Comparison of ENCODE assay signal across 13 cellular contexts in genomic region chr4:39048291-39048690, GRCh38. TPM values are rescaled to one million over a fixed set of nuclear protein-coding genes. Genes with fewer than 3 reads are reported as not detected.
DNase-seq lines count a peak whose midpoint lies in the region; ATAC-seq and TF ChIP-seq lines count a peak whose summit lies in the region.
"Had no signal": no experiment of that assay in that cellular context is flagged by ENCODE, and none has a peak within 500 bp of the region (broad histone marks: within the 10 kb centered on the region; RNA-seq: fewer than 3 reads in every experiment).

No MANE protein-coding gene starts in this region.

- POLR2A ChIA-PET in Panc1 (lab: Charles Lee) = interaction anchor here (0.6 kb wide), 1 partner anchor 162 kb away, joined by 3 read pairs; no protein-coding TSS in a partner anchor

- H3K4me1 ChIP-seq in Panc1 (ENCODE audit: control insufficient read depth, insufficient read depth, low read length) = peaks cover 54% of the 10 kb centered on the region
- peaks cover 8% of the 10 kb centered on the region for H3K4me1 ChIP-seq in smooth muscle cell (ENCODE audit: low read depth)

- no peak for DNase-seq in activated T-cell treated with anti-CD3 and anti-CD28 coated beads, Interleukin-2, amount 50 U/mL, for 24 hours
- DNase-seq in activated T-cell treated with anti-CD3 and anti-CD28 coated beads, Interleukin-2, amount 50 U/mL, for 48 hours = no peak
- DNase-seq in Panc1 (ENCODE audit: low read depth, low spot score) (no peak), chondrocyte (ENCODE audit: low spot score) (no peak), smooth muscle cell (lab: John Stamatoyannopoulos, UW; ENCODE audit: unreplicated experiment) (no peak), NCI-H345 treated with DMSO at 0.1 percent for 48 hours (lab: John Stamatoyannopoulos, UW; ENCODE audit: unreplicated experiment) (no peak)
- DNase-seq: DMS79 treated with DMSO at 0.1 percent for 48 hours; Kasumi-1; NCI-H2081; occipital lobe; stimulated activated CD8-positive, alpha-beta memory T cell treated with anti-CD3 and anti-CD28 coated beads, Interleukin-4, amount 100 ng/mL, for 48 hours had no signal

- CTCF ChIA-PET in Panc1 (lab: Charles Lee) = no interaction called here

- ATAC-seq in Panc1 = no peak
- ATAC-seq in HG02981 (IDR thresholded peaks at IDR 0.05; ENCODE audit: unreplicated experiment) = no peak
- no peak for ATAC-seq in GM19023 (IDR thresholded peaks at IDR 0.05; ENCODE audit: unreplicated experiment)

- H3K79me2 ChIP-seq in smooth muscle cell (ENCODE audit: low read depth) = peaks cover 71% of the 10 kb centered on the region

- no peak overlapping the region for H2AFZ ChIP-seq in smooth muscle cell (ENCODE audit: low read depth)

- H3K27ac ChIP-seq in Panc1 (ENCODE audit: low read length) (peak overlapping the region; percentile 96; the same call in 1 of the 2 replicates), smooth muscle cell (ENCODE audit: low read depth) (no peak overlapping the region)

- H4K20me1 ChIP-seq in smooth muscle cell (ENCODE audit: low read depth) = peaks cover 26% of the 10 kb centered on the region

- TF ChIP-seq CTCF in Panc1 (IDR thresholded peaks at IDR 0.05) (no peak), chondrocyte (IDR thresholded peaks at IDR 0.05) (no peak), smooth muscle cell (IDR thresholded peaks at IDR 0.05; ENCODE audit: borderline replicate concordance, insufficient read depth, poor library complexity, severe bottlenecking) (no peak)

- intact Hi-C loops in Panc1 (cut with micrococcal nuclease; ENCODE audit: unreplicated experiment) = no loop called here

- H3K4me1 Mint-ChIP-seq in activated T-cell treated with anti-CD3 and anti-CD28 coated beads, Interleukin-2, amount 50 U/mL, for 24 hours (ENCODE audit: low read depth) = peaks cover 59% of the 10 kb centered on the region
- H3K4me1 Mint-ChIP-seq in chondrocyte (ENCODE audit: low read depth) = peaks cover 43% of the 10 kb centered on the region

- no TSS peak for BruUV-seq in Panc1 (replicated peaks; lab: Mats Ljungman, UMichigan)

- H3K9ac ChIP-seq in smooth muscle cell (ENCODE audit: low read depth) = no peak overlapping the region

- H3K9me3 Mint-ChIP-seq in activated T-cell treated with anti-CD3 and anti-CD28 coated beads, Interleukin-2, amount 50 U/mL, for 24 hours = no peaks in the 10 kb centered on the region
- no peaks in the 10 kb centered on the region for H3K9me3 Mint-ChIP-seq in chondrocyte (ENCODE audit: low read depth)

- in situ Hi-C loops in Panc1 (cut with HindIII; ENCODE audit: low pct_unique_long_range_greater_than_20kb, low sequenced_read_pairs) = no loop called here

- H3K27me3 ChIP-seq in Panc1 (ENCODE audit: control insufficient read depth, insufficient read depth, low read length) (no peaks in the 10 kb centered on the region), smooth muscle cell (ENCODE audit: low read depth) (no peaks in the 10 kb centered on the region)

- no peak overlapping the region for H3K4me3 Mint-ChIP-seq in activated T-cell treated with anti-CD3 and anti-CD28 coated beads, Interleukin-2, amount 50 U/mL, for 24 hours
- H3K4me3 Mint-ChIP-seq in chondrocyte (ENCODE audit: unreplicated experiment) = no peak overlapping the region

- H3K36me3 Mint-ChIP-seq in activated T-cell treated with anti-CD3 and anti-CD28 coated beads, Interleukin-2, amount 50 U/mL, for 24 hours (ENCODE audit: low read depth) = peaks cover 13% of the 10 kb centered on the region
- no peaks in the 10 kb centered on the region for H3K36me3 Mint-ChIP-seq in chondrocyte (ENCODE audit: low read depth)

- 100% methylated on average over 1 of the region's 1 CpG for WGBS in smooth muscle cell (ENCODE audit: low lambda C conversion rate)

- H3F3A ChIP-seq in smooth muscle cell (ENCODE audit: low read depth) = peaks cover 8% of the 10 kb centered on the region

- H3K27me3 Mint-ChIP-seq in activated T-cell treated with anti-CD3 and anti-CD28 coated beads, Interleukin-2, amount 50 U/mL, for 24 hours = no peaks in the 10 kb centered on the region
- H3K27me3 Mint-ChIP-seq in chondrocyte (ENCODE audit: low read depth) = no peaks in the 10 kb centered on the region

- H3K9me3 ChIP-seq in Panc1 (ENCODE audit: control insufficient read depth, insufficient read depth, low read depth, low read length) (no peaks in the 10 kb centered on the region), smooth muscle cell (replicated peaks; ENCODE audit: low read depth) (no peaks in the 10 kb centered on the region)

- H3K36me3 ChIP-seq in Panc1 (ENCODE audit: control insufficient read depth, insufficient read depth, low read length) = no peaks in the 10 kb centered on the region
- H3K36me3 ChIP-seq in smooth muscle cell (ENCODE audit: low read depth) = no peaks in the 10 kb centered on the region

- H3K4me3 ChIP-seq in Panc1 (ENCODE audit: low read depth in 2 of 2, low read length in 2 of 2) (no peak overlapping the region; a peak in 1 of 4 replicates), smooth muscle cell (no peak overlapping the region)

- peak overlapping the region; percentile 7 for H3K4me2 ChIP-seq in smooth muscle cell

- peak overlapping the region; percentile 63 for H3K27ac Mint-ChIP-seq in activated T-cell treated with anti-CD3 and anti-CD28 coated beads, Interleukin-2, amount 50 U/mL, for 24 hours
- H3K27ac Mint-ChIP-seq in chondrocyte (ENCODE audit: unreplicated experiment) = peak overlapping the region; percentile 69

RNA-seq across cellular contexts. Expression of gene KLHL5, which starts 13.7 kb away (rescaled TPM):
- total RNA-seq in Panc1 (2021; ENCODE audit: unreplicated experiment) (128 TPM), chondrocyte (46.8 to 83.3 TPM (median 74.8 TPM) in 3 replicates), smooth muscle cell (34.7 and 56.2 TPM in 2 replicates)
- polyA plus RNA-seq in Panc1 (2012; ENCODE audit: insufficient read length) = 107 TPM
- polyA plus RNA-seq in smooth muscle cell = 28.4 and 31.9 TPM in 2 replicates

RNA-seq across cellular contexts. Expression of gene TMEM156, which starts 16.1 kb away (rescaled TPM):
- total RNA-seq in Panc1 (2021; ENCODE audit: unreplicated experiment) (5.8 TPM), chondrocyte (0.32 to 0.36 TPM in 2 of 3 replicates, not detected in the other), smooth muscle cell (0.04 TPM in 1 of 2 replicates, not detected in the other)
- polyA plus RNA-seq in Panc1 (2012; ENCODE audit: insufficient read length) = 3.5 TPM
- 0.71 TPM in 1 of 2 replicates, not detected in the other for polyA plus RNA-seq in smooth muscle cell
